In genomic region chr22:37955825-37956397, GRCh38 we compare ENCODE assay signal across 4 cellular contexts. TPM values are rescaled to one million over a fixed set of nuclear protein-coding genes. Genes with fewer than 3 reads are reported as not detected.
"Had no signal": no experiment of that assay in that cellular context is flagged by ENCODE, and none has a peak within 500 bp of the region (broad histone marks: within the 10 kb centered on the region; RNA-seq: fewer than 3 reads in every experiment).

No MANE protein-coding gene starts in this region.

RNA-seq across cellular contexts. Expression of gene C22orf23, which starts 2.5 kb away (rescaled TPM):
- polyA plus RNA-seq: GM23338 had no signal

RNA-seq across cellular contexts. Expression of gene SOX10, which starts 28.4 kb away (rescaled TPM):
- total RNA-seq: GM23248, H4, HFFc6 had no signal
- polyA plus RNA-seq: GM23248 had no signal
